ENCODE assay signal across 8 cellular contexts in the genomic region with DNA sequence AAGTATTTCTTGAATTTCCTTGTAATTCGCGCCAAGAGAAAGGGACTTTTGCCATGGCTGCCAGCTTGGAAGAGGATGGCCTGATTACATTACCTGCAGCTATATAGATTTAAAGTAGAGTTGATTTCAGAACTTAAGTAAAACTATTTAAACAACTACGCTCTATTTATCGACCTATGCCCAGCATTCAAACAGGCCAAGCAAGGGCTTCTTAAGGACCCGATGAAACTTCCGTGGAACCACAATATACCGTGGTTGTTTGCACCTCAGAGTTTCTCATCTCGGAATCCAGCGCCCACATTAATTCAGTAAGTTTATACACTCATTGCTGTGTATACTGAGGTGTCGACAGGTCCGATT. TPM values are rescaled to one million over a fixed set of nuclear protein-coding genes. Genes with fewer than 3 reads are reported as not detected.
A peak's percentile ranks its signal among the peaks of the same experiment; 100 is the strongest.
DNase-seq lines count a peak whose midpoint lies in the region; ATAC-seq and TF ChIP-seq lines count a peak whose summit lies in the region.

No MANE protein-coding gene starts in this region.

- H3K4me1 ChIP-seq in A673 (ENCODE audit: insufficient read depth, low read length, poor library complexity, severe bottlenecking): peaks cover 10% of the 10 kb centered on the region
- H3K4me1 ChIP-seq in naive thymus-derived CD4-positive, alpha-beta T cell (ENCODE audit: control insufficient read depth in 2 of 2, insufficient read depth in 2 of 2, low read length in 2 of 2): peaks cover 0 to 8% of the 10 kb centered on the region in 2 donors
- no peaks in the 10 kb centered on the region for H3K4me1 ChIP-seq in mucosa of descending colon (ENCODE audit: low read depth)

- H3K27ac ChIP-seq in A673 (ENCODE audit: low read depth, low read length, poor library complexity, severe bottlenecking) (no peak overlapping the region), dorsolateral prefrontal cortex (peak overlapping the region in 46 of 59 donors; percentile 7 to 92 (median 74))
- H3K27ac ChIP-seq in naive thymus-derived CD4-positive, alpha-beta T cell (ENCODE audit: low read depth, low read length): no peak overlapping the region

- peaks cover 0 to 1% (median 0%) of the 10 kb centered on the region in 11 donors for H3K9me3 Mint-ChIP-seq in naive thymus-derived CD4-positive, alpha-beta T cell

- H3K36me3 Mint-ChIP-seq in naive thymus-derived CD4-positive, alpha-beta T cell: no peaks in the 10 kb centered on the region

- BruUV-seq in A673 (replicated peaks; lab: Mats Ljungman, UMichigan): no TSS peak

- H3K4me3 ChIP-seq in A673 (ENCODE audit: low read depth, low read length, poor library complexity, severe bottlenecking) (peak overlapping the region; percentile 80), LNCaP clone FGC (ENCODE audit: low read depth, low read length) (peak overlapping the region; percentile 50), dorsolateral prefrontal cortex (peak overlapping the region in 58 of 59 donors; percentile 31 to 93 (median 64)), mucosa of descending colon (no peak overlapping the region)
- H3K4me3 ChIP-seq in naive thymus-derived CD4-positive, alpha-beta T cell (ENCODE audit: low read length): peak overlapping the region; percentile 51

- CTCF ChIA-PET in A673 (lab: Charles Lee): no interaction called here
- CTCF ChIA-PET in naive thymus-derived CD4-positive, alpha-beta T cell (lab: Charles Lee): no interaction called here

- no peaks in the 10 kb centered on the region for H3K9me3 ChIP-seq in A673 (ENCODE audit: low read depth, low read length, poor library complexity, severe bottlenecking)
- H3K9me3 ChIP-seq in naive thymus-derived CD4-positive, alpha-beta T cell (ENCODE audit: control insufficient read depth in 2 of 3, low read length in 3 of 3): no peaks in the 10 kb centered on the region
- H3K9me3 ChIP-seq in mucosa of descending colon: no peaks in the 10 kb centered on the region

- no peaks in the 10 kb centered on the region for H3K27me3 ChIP-seq in A673 (replicated peaks; ENCODE audit: insufficient read depth, low read depth, low read length, poor library complexity)
- no peaks in the 10 kb centered on the region for H3K27me3 ChIP-seq in dorsolateral prefrontal cortex
- H3K27me3 ChIP-seq in naive thymus-derived CD4-positive, alpha-beta T cell (ENCODE audit: control insufficient read depth in 2 of 2, insufficient read depth in 2 of 2, low read length in 2 of 2): peaks cover 2 to 4% of the 10 kb centered on the region in 2 donors

- POLR2A ChIA-PET in A673 (lab: Charles Lee; ENCODE audit: low non-redundant PET): no interaction called here
- POLR2A ChIA-PET in naive thymus-derived CD4-positive, alpha-beta T cell (lab: Charles Lee): no interaction called here

- H3K27ac Mint-ChIP-seq in naive thymus-derived CD4-positive, alpha-beta T cell: peak overlapping the region in 4 of 9 donors; percentile 17 to 71 (median 48)

- peaks cover 0 to 20% (median 5%) of the 10 kb centered on the region in 7 donors for H3K4me1 Mint-ChIP-seq in naive thymus-derived CD4-positive, alpha-beta T cell

- intact Hi-C loops in A673 (cut with micrococcal nuclease; ENCODE audit: unreplicated experiment): no loop called here
- intact Hi-C loops in dorsolateral prefrontal cortex (cut with DNase I): no loop called here
- intact Hi-C loops in naive thymus-derived CD4-positive, alpha-beta T cell (cut with micrococcal nuclease): no loop called here
- intact Hi-C loops in mucosa of descending colon (cut with DNase I, micrococcal nuclease): no loop called here

- no peak for DNase-seq in A673 (ENCODE audit: low spot score)
- DNase-seq in LNCaP clone FGC (ENCODE audit: low read depth): no peak
- DNase-seq in dorsolateral prefrontal cortex: no peak
- peak in 1 of 9 donors; percentile 1 for DNase-seq in naive thymus-derived CD4-positive, alpha-beta T cell
- DNase-seq in NAMALWA (ENCODE audit: low spot score): no peak
- DNase-seq in KG1 (lab: John Stamatoyannopoulos, UW): no peak
- DNase-seq in NCI-H187 (lab: John Stamatoyannopoulos, UW): no peak
- no peak for DNase-seq in mucosa of descending colon

- no peak for TF ChIP-seq CTCF in A673 (conservative IDR thresholded peaks at IDR 0.05; ENCODE audit: low read depth, low read length)
- TF ChIP-seq CTCF in LNCaP clone FGC (IDR thresholded peaks at IDR 0.05; ENCODE audit: control insufficient read depth, extremely low read depth, insufficient read depth): no peak
- TF ChIP-seq CTCF in dorsolateral prefrontal cortex (IDR thresholded peaks at IDR 0.05 in 54 of 56, conservative IDR thresholded peaks at IDR 0.05 in 2 of 56; ENCODE audit: low read depth in 1 of 56, partially characterized antibody in 56 of 56): no peak
- TF ChIP-seq CTCF in mucosa of descending colon (IDR thresholded peaks at IDR 0.05): no peak

- H3K36me3 ChIP-seq in A673 (ENCODE audit: insufficient read depth, low read length, poor library complexity, severe bottlenecking) (no peaks in the 10 kb centered on the region), mucosa of descending colon (ENCODE audit: low read depth) (no peaks in the 10 kb centered on the region)
- no peaks in the 10 kb centered on the region for H3K36me3 ChIP-seq in naive thymus-derived CD4-positive, alpha-beta T cell (ENCODE audit: control insufficient read depth in 2 of 3, insufficient read depth in 3 of 3, low read length in 3 of 3)

- no peak for ATAC-seq in naive thymus-derived CD4-positive, alpha-beta T cell
- ATAC-seq in mucosa of descending colon: no peak

- H3K27me3 Mint-ChIP-seq in naive thymus-derived CD4-positive, alpha-beta T cell: peaks cover 24 to 56% (median 48%) of the 10 kb centered on the region in 5 donors

- peak overlapping the region; percentile 59 to 85 (median 78) for H3K4me3 Mint-ChIP-seq in naive thymus-derived CD4-positive, alpha-beta T cell

RNA-seq across cellular contexts. Expression of a gene that starts 0.5 kb away (rescaled TPM):
- 3.8 and 5.2 TPM in 2 replicates for total RNA-seq in A673 (2021)
- total RNA-seq in dorsolateral prefrontal cortex: 100 to 1,000 TPM in 3 of 120 experiments, 10 to 100 TPM in 117; 28.9 to 134 (median 53.2) TPM
- total RNA-seq in naive thymus-derived CD4-positive, alpha-beta T cell: 10 to 100 TPM in 2 of 5 experiments, 1 to 10 TPM in 2, under 1 TPM in 1; 0.41 to 16.5 (median 9.4) TPM
- 10 to 100 TPM in 1 of 2 donors, 1 to 10 TPM in 1; 9.3 to 11.0 TPM for polyA plus RNA-seq in naive thymus-derived CD4-positive, alpha-beta T cell
- 10 to 100 TPM; 14.2 to 21.2 (median 16.2) TPM for total RNA-seq in mucosa of descending colon

RNA-seq across cellular contexts. Expression of a gene that starts 35.0 kb away (rescaled TPM):
- 2.4 and 2.6 TPM in 2 replicates for total RNA-seq in A673 (2021)
- 10 to 100 TPM in 11 of 120 experiments, 1 to 10 TPM in 109; 3.2 to 14.7 (median 6.5) TPM for total RNA-seq in dorsolateral prefrontal cortex
- 10 to 100 TPM in 2 of 5 experiments, 1 to 10 TPM in 3; 4.8 to 20.9 (median 7.3) TPM for total RNA-seq in naive thymus-derived CD4-positive, alpha-beta T cell
- polyA plus RNA-seq in naive thymus-derived CD4-positive, alpha-beta T cell: 1 to 10 TPM; 3.4 to 4.8 TPM
- total RNA-seq in mucosa of descending colon: 10 to 100 TPM in 1 of 3 donors, 1 to 10 TPM in 2; 2.5 to 15.1 (median 8.8) TPM

Comparison
In these comparisons a context has a peak if more than half of its experiments do, and no peak if none do; other contexts are left out.
1. H3K27ac ChIP-seq: peak in dorsolateral prefrontal cortex (46 of 59); none in A673 (single experiment) and naive thymus-derived CD4-positive, alpha-beta T cell (single experiment).